ENCODE assay signal across 1 cellular context in the genomic region with DNA sequence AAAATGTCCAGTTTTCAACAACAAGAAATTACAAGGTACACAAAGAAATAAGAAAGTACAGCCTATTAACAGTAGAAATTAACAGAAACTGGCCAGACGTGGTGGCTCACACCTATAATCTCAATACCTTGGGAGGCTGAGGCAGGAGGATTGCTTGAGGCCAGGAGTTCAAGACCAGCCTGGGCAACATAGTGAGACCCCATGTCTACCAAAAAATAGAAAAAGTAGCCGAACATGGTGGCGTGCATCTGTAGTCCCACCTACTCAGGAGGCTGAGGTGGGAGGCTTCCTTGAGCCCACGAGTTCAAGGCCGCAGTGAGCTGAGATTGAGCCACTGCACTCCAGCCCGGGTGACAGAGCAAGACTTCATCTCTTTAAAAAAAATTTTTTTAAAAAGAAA.
TF ChIP-seq lines count a peak whose summit lies in the region.

No MANE protein-coding gene starts in this region.

TF ChIP-seq in GM12878, 131 proteins besides CTCF, POLR2A, EP300 and RAD21:
- no peak for TF ChIP-seq EGR1 (IDR thresholded peaks at IDR 0.05; ENCODE audit: borderline replicate concordance in 1 of 2, low read depth in 2 of 2, low read length in 2 of 2)
TF ChIP-seq in GM12878: peak in this region for 0.
